Comparison of ENCODE assay signal across 10 cellular contexts in genomic region chr22:50299724-50300619, GRCh38. TPM values are rescaled to one million over a fixed set of nuclear protein-coding genes. Genes with fewer than 3 reads are reported as not detected.
DNase-seq lines count a peak whose midpoint lies in the region; ATAC-seq, FAIRE-seq and TF ChIP-seq lines count a peak whose summit lies in the region.
"Had no signal": no experiment of that assay in that cellular context is flagged by ENCODE, and none has a peak within 500 bp of the region (broad histone marks: within the 10 kb centered on the region; RNA-seq: fewer than 3 reads in every experiment).

No MANE protein-coding gene starts in this region.

- no peak for ATAC-seq in stimulated activated memory B cell treated with anti-CD40 and anti-IgM and Interleukin-4, amounts not matched to agents 10 μg/mL and 1 μg/mL and 100 μg/mL, for 72 hours

- CTCF ChIA-PET in AG04449 (lab: Yijun Ruan, JAX) = interaction anchor here (1.1 to 1.9 kb wide), 3 partner anchors 23 to 42 kb away, joined by 4 to 5 read pairs (median 4); no protein-coding TSS in a partner anchor

- H3K4me3 Mint-ChIP-seq in neural crest cell = no peak overlapping the region
- no peak overlapping the region for H3K4me3 Mint-ChIP-seq in stimulated activated memory B cell treated with anti-CD40 and anti-IgM and Interleukin-4, amounts not matched to agents 10 μg/mL and 1 μg/mL and 100 μg/mL, for 72 hours

- H3K36me3 Mint-ChIP-seq in neural crest cell (ENCODE audit: low read depth) = no peaks in the 10 kb centered on the region
- H3K36me3 Mint-ChIP-seq in stimulated activated memory B cell treated with anti-CD40 and anti-IgM and Interleukin-4, amounts not matched to agents 10 μg/mL and 1 μg/mL and 100 μg/mL, for 72 hours = no peaks in the 10 kb centered on the region

- FAIRE-seq in GM12891 (lab: Jason Lieb, UNC) = no peak

- no peak for TF ChIP-seq CTCF in AG04449 (IDR thresholded peaks at IDR 0.05; ENCODE audit: insufficient read depth, low read length, missing control alignments)
- no peak for TF ChIP-seq CTCF in fibroblast of villous mesenchyme (IDR thresholded peaks at IDR 0.05; ENCODE audit: insufficient read depth, low read depth, low read length)
- TF ChIP-seq CTCF in neural crest cell (conservative IDR thresholded peaks at IDR 0.05) = no peak

- DNase-seq in AG04449 (ENCODE audit: low read depth, low spot score) (no peak), NCI-H69 (lab: John Stamatoyannopoulos, UW) (peak; percentile 92), fibroblast of villous mesenchyme (ENCODE audit: low read depth) (no peak), neural crest cell (ENCODE audit: low read depth, low spot score) (peak; percentile 61), GM12891 (ENCODE audit: insufficient read length, low spot score) (no peak), NCI-H446 (lab: John Stamatoyannopoulos, UW) (no peak), NCI-H187 (lab: John Stamatoyannopoulos, UW) (no peak)
- DNase-seq: activated CD8-positive, alpha-beta memory T cell treated with anti-CD3 and anti-CD28 coated beads, Interleukin-2, amount 50 U/mL, for 4 hours; SHP77 had no signal

- H3K4me3 ChIP-seq in AG04449 (ENCODE audit: low read depth, low read length) (peak overlapping the region; percentile 34), fibroblast of villous mesenchyme (ENCODE audit: low read depth, low read length) (peak overlapping the region; percentile 37)

- H3K27me3 Mint-ChIP-seq in neural crest cell (ENCODE audit: low read depth) = peaks cover 3% of the 10 kb centered on the region
- peaks cover 31% of the 10 kb centered on the region for H3K27me3 Mint-ChIP-seq in stimulated activated memory B cell treated with anti-CD40 and anti-IgM and Interleukin-4, amounts not matched to agents 10 μg/mL and 1 μg/mL and 100 μg/mL, for 72 hours

- no peak overlapping the region for H3K27ac Mint-ChIP-seq in neural crest cell (ENCODE audit: unreplicated experiment)
- no peak overlapping the region for H3K27ac Mint-ChIP-seq in stimulated activated memory B cell treated with anti-CD40 and anti-IgM and Interleukin-4, amounts not matched to agents 10 μg/mL and 1 μg/mL and 100 μg/mL, for 72 hours

- H3K4me1 Mint-ChIP-seq in neural crest cell = peaks cover 10% of the 10 kb centered on the region
- peaks cover 65% of the 10 kb centered on the region for H3K4me1 Mint-ChIP-seq in stimulated activated memory B cell treated with anti-CD40 and anti-IgM and Interleukin-4, amounts not matched to agents 10 μg/mL and 1 μg/mL and 100 μg/mL, for 72 hours

- TF ChIP-seq POLR2A in GM12891 (IDR thresholded peaks at IDR 0.05; ENCODE audit: low read depth, low read length) = no peak

- H3K9me3 Mint-ChIP-seq in neural crest cell = no peaks in the 10 kb centered on the region
- no peaks in the 10 kb centered on the region for H3K9me3 Mint-ChIP-seq in stimulated activated memory B cell treated with anti-CD40 and anti-IgM and Interleukin-4, amounts not matched to agents 10 μg/mL and 1 μg/mL and 100 μg/mL, for 72 hours

- POLR2A ChIA-PET in AG04449 (lab: Yijun Ruan, JAX) = interaction anchor here (2.2 kb wide), 1 partner anchor 9 kb away, joined by 6 read pairs; no protein-coding TSS in a partner anchor

TF ChIP-seq in GM12891, 5 proteins besides CTCF, POLR2A, EP300 and RAD21:
- TF ChIP-seq PAX5 (IDR thresholded peaks at IDR 0.05; ENCODE audit: insufficient read depth, low read length, severe bottlenecking) = no peak
- TF ChIP-seq POLR2AphosphoS5 (IDR thresholded peaks at IDR 0.05; ENCODE audit: low read depth, low read length) = no peak
- no peak for TF ChIP-seq TAF1 (IDR thresholded peaks at IDR 0.05; ENCODE audit: low read depth, low read length)
- TF ChIP-seq SPI1 (IDR thresholded peaks at IDR 0.05; ENCODE audit: low read depth, low read length) = no peak
- no peak for TF ChIP-seq POU2F2 (IDR thresholded peaks at IDR 0.05; ENCODE audit: low read depth, low read length)
TF ChIP-seq in GM12891: peak in this region for 0.

RNA-seq across cellular contexts. Expression of gene PLXNB2, which starts 7.5 kb away (rescaled TPM):
- total RNA-seq in fibroblast of villous mesenchyme = 148 and 168 TPM in 2 replicates
- total RNA-seq in neural crest cell = 128 and 130 TPM in 2 replicates
- 57.5 TPM for polyA plus RNA-seq in GM12891 (2012; ENCODE audit: low read depth, missing spikeins)

RNA-seq across cellular contexts. Expression of gene DENND6B, which starts 26.8 kb away (rescaled TPM):
- total RNA-seq in fibroblast of villous mesenchyme = 2.3 and 2.6 TPM in 2 replicates
- total RNA-seq in neural crest cell = 18.8 and 22.0 TPM in 2 replicates
- 12.4 TPM for polyA plus RNA-seq in GM12891 (2012; ENCODE audit: low read depth, missing spikeins)

RNA-seq across cellular contexts. Expression of gene MAPK11, which starts 29.8 kb away (rescaled TPM):
- total RNA-seq in fibroblast of villous mesenchyme = 6.5 and 6.8 TPM in 2 replicates
- 15.9 and 16.3 TPM in 2 replicates for total RNA-seq in neural crest cell
- polyA plus RNA-seq in GM12891 (2012; ENCODE audit: low read depth, missing spikeins) = 4.8 TPM

RNA-seq across cellular contexts. Expression of gene MAPK12, which starts 38.5 kb away (rescaled TPM):
- total RNA-seq in fibroblast of villous mesenchyme = 39.3 and 42.7 TPM in 2 replicates
- 45.1 and 46.5 TPM in 2 replicates for total RNA-seq in neural crest cell
- polyA plus RNA-seq in GM12891 (2012; ENCODE audit: low read depth, missing spikeins) = 11.3 TPM

RNA-seq across cellular contexts. Expression of gene PPP6R2, which starts 43.2 kb away (rescaled TPM):
- total RNA-seq in fibroblast of villous mesenchyme (54.0 and 62.2 TPM in 2 replicates), neural crest cell (54.8 and 55.9 TPM in 2 replicates)
- 22.9 TPM for polyA plus RNA-seq in GM12891 (2012; ENCODE audit: low read depth, missing spikeins)

Comparison
In these comparisons a context has a peak if more than half of its experiments do, and no peak if none do; other contexts are left out.
1. DNase-seq: peak in NCI-H69 (single experiment) and neural crest cell (single experiment); none in AG04449 (single experiment), fibroblast of villous mesenchyme (single experiment), GM12891 (single experiment), NCI-H446 (0 of 2) and NCI-H187 (0 of 2).